ENCODE assay signal across 22 cellular contexts in genomic region chr2:61732787-61733186, GRCh38.
"Had no signal": no experiment of that assay in that cellular context is flagged by ENCODE, and none has a peak within 500 bp of the region (broad histone marks: within the 10 kb centered on the region; RNA-seq: fewer than 3 reads in every experiment).

No MANE protein-coding gene starts in this region.

- H3K4me1 Mint-ChIP-seq: neural progenitor cell had no signal

- H3K36me3 Mint-ChIP-seq: natural killer cell treated with Interleukin-12 subunit alpha and Interleukin-12 subunit beta and Interleukin-15 and Interleukin-18, amount 100 ng/mL, for 72 hours; neural progenitor cell; type B pancreatic cell had no signal

- FAIRE-seq: endometrium, small intestine, urothelium cell line had no signal

- H3K4me3 Mint-ChIP-seq: natural killer cell treated with Interleukin-12 subunit alpha and Interleukin-12 subunit beta and Interleukin-15 and Interleukin-18, amount 100 ng/mL, for 72 hours; neural progenitor cell; type B pancreatic cell had no signal

- H3K27ac ChIP-seq: epithelial cell of prostate, esophagus muscularis mucosa, gastrocnemius medialis, heart right ventricle, left ventricle myocardium inferior, neural progenitor cell, ovary, right atrium auricular region, stomach, thoracic aorta had no signal

- ATAC-seq: gastrocnemius medialis; heart right ventricle; natural killer cell treated with Interleukin-12 subunit alpha and Interleukin-12 subunit beta and Interleukin-15 and Interleukin-18, amount 100 ng/mL, for 72 hours had no signal

- H3K36me3 ChIP-seq: esophagus muscularis mucosa, gastrocnemius medialis, heart right ventricle, left ventricle myocardium inferior, neural progenitor cell, ovary, right atrium auricular region, stomach, thoracic aorta had no signal

- H3K9me3 Mint-ChIP-seq: natural killer cell treated with Interleukin-12 subunit alpha and Interleukin-12 subunit beta and Interleukin-15 and Interleukin-18, amount 100 ng/mL, for 72 hours; neural progenitor cell; type B pancreatic cell had no signal

- H3K9ac ChIP-seq: neural progenitor cell had no signal

- H3K4me1 ChIP-seq: esophagus muscularis mucosa, gastrocnemius medialis, left ventricle myocardium inferior, neural progenitor cell, right atrium auricular region, stomach had no signal

- H3K27ac Mint-ChIP-seq: natural killer cell treated with Interleukin-12 subunit alpha and Interleukin-12 subunit beta and Interleukin-15 and Interleukin-18, amount 100 ng/mL, for 72 hours; neural progenitor cell; type B pancreatic cell had no signal

- H3K9me3 ChIP-seq: esophagus muscularis mucosa, gastrocnemius medialis, heart right ventricle, left ventricle myocardium inferior, ovary, right atrium auricular region, stomach, thoracic aorta had no signal

- DNase-seq: effector memory CD4-positive, alpha-beta T cell; gastrocnemius medialis; heart right ventricle; left ventricle myocardium inferior; mesenchymal stem cell; midbrain; ovary; small intestine; stimulated activated CD4-positive, alpha-beta T cell treated with anti-CD3 and anti-CD28 coated beads, Interleukin-12 subunit alpha, Interleukin-12 subunit beta, amount 100 ng/mL, for 4 hours; stimulated activated naive CD4-positive, alpha-beta T cell; stomach; substantia nigra had no signal

- H3K27me3 ChIP-seq: esophagus muscularis mucosa, gastrocnemius medialis, heart right ventricle, neural progenitor cell, ovary, right atrium auricular region, stomach had no signal

- H3K4me3 ChIP-seq: esophagus muscularis mucosa, gastrocnemius medialis, heart right ventricle, left ventricle myocardium inferior, lung, neural progenitor cell, ovary, right atrium auricular region, stomach, thoracic aorta had no signal
